Comparison of ENCODE assay signal across 3 cellular contexts in genomic region chr9:129784951-129785350, GRCh38. TPM values are rescaled to one million over a fixed set of nuclear protein-coding genes. Genes with fewer than 3 reads are reported as not detected.
"Had no signal": no experiment of that assay in that cellular context is flagged by ENCODE, and none has a peak within 500 bp of the region (broad histone marks: within the 10 kb centered on the region; RNA-seq: fewer than 3 reads in every experiment).

No MANE protein-coding gene starts in this region.

RNA-seq across cellular contexts. Expression of gene PTGES, which starts 32.1 kb away (rescaled TPM):
- total RNA-seq: naive thymus-derived CD8-positive, alpha-beta T cell; pulmonary artery endothelial cell had no signal
- polyA plus RNA-seq: naive thymus-derived CD4-positive, alpha-beta T cell had no signal
